16 cellular contexts compared by ENCODE assay signal in the genomic region with DNA sequence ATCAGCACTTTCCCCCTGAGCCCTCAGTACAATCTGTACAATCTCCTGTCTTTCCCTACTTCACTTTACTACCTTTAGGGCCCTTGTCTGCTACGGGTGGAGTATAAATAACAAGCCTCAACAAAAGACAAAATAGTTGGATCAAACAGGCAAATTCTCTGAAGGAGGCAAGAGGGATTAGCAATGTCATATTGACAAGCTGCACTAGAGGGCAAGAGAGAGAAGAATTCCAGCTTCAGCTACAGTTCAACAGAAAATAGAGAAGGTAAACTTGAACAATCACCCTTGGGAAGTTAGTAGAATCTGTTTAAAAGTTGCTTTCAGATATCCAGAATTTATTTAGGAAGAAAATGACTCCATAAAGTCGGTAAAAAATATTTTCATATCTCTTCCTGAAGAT.
DNase-seq lines count a peak whose midpoint lies in the region; ATAC-seq, FAIRE-seq and TF ChIP-seq lines count a peak whose summit lies in the region.
"Had no signal": no experiment of that assay in that cellular context is flagged by ENCODE, and none has a peak within 500 bp of the region (broad histone marks: within the 10 kb centered on the region; RNA-seq: fewer than 3 reads in every experiment).

No MANE protein-coding gene starts in this region.

- no peaks in the 10 kb centered on the region for H3K79me2 ChIP-seq in keratinocyte (ENCODE audit: control insufficient read depth, insufficient read depth, low read length)

- no peak overlapping the region for H3K4me2 ChIP-seq in keratinocyte (ENCODE audit: control insufficient read depth, extremely low read depth, insufficient read depth, low read depth, low read length)

- H3K4me1 ChIP-seq in keratinocyte (ENCODE audit: control insufficient read depth, extremely low read depth, insufficient read depth, low read length) = no peaks in the 10 kb centered on the region
- H3K4me1 ChIP-seq: left ventricle myocardium inferior, right atrium auricular region had no signal

- H3K36me3 ChIP-seq in WERI-Rb-1 = no peaks in the 10 kb centered on the region
- H3K36me3 ChIP-seq in keratinocyte (ENCODE audit: control insufficient read depth in 2 of 2, extremely low read depth in 1 of 2, insufficient read depth in 2 of 2, low read length in 2 of 2) = no peaks in the 10 kb centered on the region
- H3K36me3 ChIP-seq in brain microvascular endothelial cell (replicated peaks) = no peaks in the 10 kb centered on the region
- H3K36me3 ChIP-seq: left ventricle myocardium inferior, right atrium auricular region had no signal

- no peak overlapping the region for H3K27ac Mint-ChIP-seq in effector memory CD8-positive, alpha-beta T cell
- H3K27ac Mint-ChIP-seq: activated naive CD8-positive, alpha-beta T cell; naive B cell had no signal

- H2AFZ ChIP-seq in keratinocyte (ENCODE audit: control insufficient read depth, low read length) = no peak overlapping the region

- peaks cover 7 to 12% of the 10 kb centered on the region in 2 donors for H3K9me3 Mint-ChIP-seq in effector memory CD8-positive, alpha-beta T cell

- H3K4me3 ChIP-seq in WERI-Rb-1 (ENCODE audit: low read depth, low read length) (no peak overlapping the region), keratinocyte (ENCODE audit: control insufficient read depth in 2 of 3, extremely low read depth in 1 of 3, insufficient read depth in 2 of 3, low read depth in 1 of 3, low read length in 3 of 3) (no peak overlapping the region), brain microvascular endothelial cell (ENCODE audit: low read depth, low read length) (no peak overlapping the region)
- H3K4me3 ChIP-seq: left ventricle myocardium inferior, right atrium auricular region had no signal

- ATAC-seq in left cardiac atrium = no peak
- no peak for ATAC-seq in effector memory CD8-positive, alpha-beta T cell (replicated peaks)

- no peaks in the 10 kb centered on the region for H3K9me3 ChIP-seq in WERI-Rb-1 (ENCODE audit: severe bottlenecking)
- no peaks in the 10 kb centered on the region for H3K9me3 ChIP-seq in keratinocyte (ENCODE audit: control insufficient read depth, low read depth, low read length)
- H3K9me3 ChIP-seq: left ventricle myocardium inferior, right atrium auricular region had no signal

- H3K27ac ChIP-seq in C4-2B = no peak overlapping the region
- no peak overlapping the region for H3K27ac ChIP-seq in WERI-Rb-1
- no peak overlapping the region for H3K27ac ChIP-seq in keratinocyte (ENCODE audit: control insufficient read depth, insufficient read depth, low read length)
- no peak overlapping the region for H3K27ac ChIP-seq in brain microvascular endothelial cell
- H3K27ac ChIP-seq: left ventricle myocardium inferior, right atrium auricular region had no signal

- in situ Hi-C loops in brain microvascular endothelial cell (cut with HindIII; ENCODE audit: low pct_ligation_motif_present, low sequenced_read_pairs) = no loop called here

- H3K4me1 Mint-ChIP-seq in effector memory CD8-positive, alpha-beta T cell (ENCODE audit: low read depth in 2 of 2) = no peaks in the 10 kb centered on the region
- H3K4me1 Mint-ChIP-seq: naive B cell had no signal

- no peak for FAIRE-seq in keratinocyte (lab: Jason Lieb, UNC)
- FAIRE-seq: G401.6 had no signal

- H3K9ac ChIP-seq in keratinocyte (ENCODE audit: control insufficient read depth, extremely low read depth, insufficient read depth, low read length) = no peak overlapping the region

- H4K20me1 ChIP-seq in keratinocyte (ENCODE audit: control insufficient read depth, extremely low read depth, insufficient read depth, low read length) = no peaks in the 10 kb centered on the region

- DNase-seq in Kasumi-1 (lab: John Stamatoyannopoulos, UW) (peak; percentile 12 to 21), WERI-Rb-1 (no peak), keratinocyte (ENCODE audit: low read depth, low spot score) (no peak), left cardiac atrium (no peak), brain microvascular endothelial cell (no peak), NCI-H1694 treated with DMSO at 0.1 percent for 48 hours (lab: John Stamatoyannopoulos, UW) (no peak)
- no peak for DNase-seq in effector memory CD8-positive, alpha-beta T cell
- DNase-seq: left ventricle myocardium inferior; naive B cell; NCI-H1436; stimulated activated CD4-positive, alpha-beta T cell treated with anti-CD3 and anti-CD28 coated beads, Interleukin-2, amount 100 ng/mL, for 48 hours; trophoblast cell had no signal

- dilution Hi-C loops in keratinocyte (cut with MboI; ENCODE audit: extremely low pct_ligation_motif_present, low sequenced_read_pairs) = no loop called here

- H3K27me3 Mint-ChIP-seq in effector memory CD8-positive, alpha-beta T cell = no peaks in the 10 kb centered on the region
- H3K27me3 Mint-ChIP-seq: activated naive CD8-positive, alpha-beta T cell; naive B cell had no signal

- no peaks in the 10 kb centered on the region for H3K36me3 Mint-ChIP-seq in effector memory CD8-positive, alpha-beta T cell (ENCODE audit: insufficient read depth)
- H3K36me3 Mint-ChIP-seq: activated naive CD8-positive, alpha-beta T cell; naive B cell had no signal

- intact Hi-C loops in left cardiac atrium (cut with DNase I) = no loop called here

- H3K4me3 Mint-ChIP-seq in effector memory CD8-positive, alpha-beta T cell = no peak overlapping the region
- H3K4me3 Mint-ChIP-seq: activated naive CD8-positive, alpha-beta T cell; naive B cell had no signal

- H3K27me3 ChIP-seq in WERI-Rb-1 (ENCODE audit: insufficient read depth, low read depth, severe bottlenecking) = no peaks in the 10 kb centered on the region
- no peaks in the 10 kb centered on the region for H3K27me3 ChIP-seq in keratinocyte (ENCODE audit: control insufficient read depth, extremely low read depth, insufficient read depth, low read length)
- no peaks in the 10 kb centered on the region for H3K27me3 ChIP-seq in brain microvascular endothelial cell (replicated peaks)
- H3K27me3 ChIP-seq: right atrium auricular region had no signal

- no peaks in the 10 kb centered on the region for H3K9me1 ChIP-seq in keratinocyte (ENCODE audit: control insufficient read depth, extremely low read depth, insufficient read depth, low read length)

- TF ChIP-seq CTCF in C4-2B (conservative IDR thresholded peaks at IDR 0.05) (peak; percentile 44), WERI-Rb-1 (IDR thresholded peaks at IDR 0.05; ENCODE audit: low read depth, low read length) (0 out of 2 replicates have a peak, but pooled peaks have one; percentile 23), keratinocyte (optimal IDR thresholded peaks at IDR 0.05 in 1 of 3, IDR thresholded peaks at IDR 0.05 in 1 of 3, conservative IDR thresholded peaks at IDR 0.05 in 1 of 3; ENCODE audit: extremely low read depth in 1 of 3, insufficient read depth in 2 of 3, low read length in 3 of 3) (peak in 2 of 3 experiments; percentile 13 to 27), brain microvascular endothelial cell (IDR thresholded peaks at IDR 0.05; ENCODE audit: low read depth, low read length, missing control alignments) (no peak)

Comparison
In these comparisons a context has a peak if more than half of its experiments do, and no peak if none do; other contexts are left out.
1. DNase-seq: peak in Kasumi-1 (2 of 2); none in WERI-Rb-1 (single experiment), keratinocyte (single experiment), left cardiac atrium (single experiment), brain microvascular endothelial cell (single experiment), effector memory CD8-positive, alpha-beta T cell (0 of 3) and NCI-H1694 treated with DMSO at 0.1 percent for 48 hours (single experiment).